8 cellular contexts compared by ENCODE assay signal in genomic region chr21:25734654-25735220, GRCh38. TPM values are rescaled to one million over a fixed set of nuclear protein-coding genes. Genes with fewer than 3 reads are reported as not detected.
A peak's percentile ranks its signal among the peaks of the same experiment; 100 is the strongest.
DNase-seq lines count a peak whose midpoint lies in the region; ATAC-seq and TF ChIP-seq lines count a peak whose summit lies in the region.

Gene ATP5PF (minus strand): TSS chr21:25734904. CDS start chr21:25729794, 5,110 bp downstream.
Gene GABPA (plus strand): TSS chr21:25734972. CDS start chr21:25741599, 6,627 bp downstream.

- peak in 1 of 4 experiments; percentile 32 for TF ChIP-seq CTCF in uterus (IDR thresholded peaks at IDR 0.05)

- under 1% methylated on average over 33 of the region's 33 CpGs for WGBS in right cardiac atrium

- H3K4me1 ChIP-seq in right cardiac atrium (ENCODE audit: control insufficient read depth, insufficient read depth, low read length) (no peaks in the 10 kb centered on the region), uterus (no peaks in the 10 kb centered on the region)

- H3K36me3 ChIP-seq in uterus, result no peaks in the 10 kb centered on the region

- intact Hi-C loops in T-helper 2 cell treated with Interferon-gamma antibody and Interleukin-4, amounts not matched to agents 100 ng/mL and 5 ng/mL, for 36 hours (cut with micrococcal nuclease), result loop anchor here (1.0 to 10.0 kb wide), 10 partner anchors 38 to 1110 kb away; partner anchors contain the start of genes ADAMTS1, APP and MRPL39
- intact Hi-C loops in right cardiac atrium (cut with DNase I), result loop anchor here in 1 of 4 donors (10.0 kb wide), 1 partner anchor 130 kb away; the partner anchor contains the start of gene MRPL39
- intact Hi-C loops in uterus (cut with DNase I; ENCODE audit: low total_unique reads), result no loop called here

- H3K27ac ChIP-seq in right cardiac atrium (ENCODE audit: low read length), result peak within 1 kb of the TSS; percentile 92
- H3K27ac ChIP-seq in uterus, result peak within 1 kb of the TSS; percentile 93 to 97

- peak; percentile 64 to 73 for TF ChIP-seq POLR2A in uterus (IDR thresholded peaks at IDR 0.05)

- ATAC-seq in GM18499 (IDR thresholded peaks at IDR 0.05; ENCODE audit: insufficient read depth, unreplicated experiment) (peak; percentile 78), HG02943 (IDR thresholded peaks at IDR 0.05; ENCODE audit: low read depth, unreplicated experiment) (peak; percentile 93), right cardiac atrium (peak; percentile 97)

- H3K27me3 ChIP-seq in right cardiac atrium (ENCODE audit: control insufficient read depth, insufficient read depth) (no peaks in the 10 kb centered on the region), uterus (no peaks in the 10 kb centered on the region)

- H3K4me3 ChIP-seq in right cardiac atrium (ENCODE audit: low read length) (peak within 1 kb of the TSS; percentile 65), uterus (peak within 1 kb of the TSS; percentile 73 to 97)

- H3K9me3 ChIP-seq in right cardiac atrium (ENCODE audit: control insufficient read depth, low read length) (no peaks in the 10 kb centered on the region), uterus (no peaks in the 10 kb centered on the region)

- DNase-seq in NCI-H187 treated with DMSO at 0.1 percent for 48 hours (lab: John Stamatoyannopoulos, UW) (peak; percentile 90), anterior cingulate cortex (lab: John Stamatoyannopoulos, UW) (peak; percentile 87 to 99 (median 95)), right cardiac atrium (peak; percentile 97 to 98 (median 98)), pulmonary artery endothelial cell (ENCODE audit: low read depth, low spot score) (peak; percentile 96), uterus (peak; percentile 96 to 97)

RNA-seq across cellular contexts. Expression of gene ATP5PF, which starts in this region (rescaled TPM):
- total RNA-seq in T-helper 2 cell treated with Interferon-gamma antibody and Interleukin-4, amounts not matched to agents 100 ng/mL and 5 ng/mL, for 36 hours, result 129 and 142 TPM in 2 replicates
- total RNA-seq in right cardiac atrium (100 to 1,000 TPM; 554 to 718 (median 650) TPM), pulmonary artery endothelial cell (54.5 and 61.1 TPM in 2 replicates), uterus (100 to 1,000 TPM in 1 of 4 donors, 10 to 100 TPM in 3; 15.9 to 108 (median 76.2) TPM)
- 2,294 TPM for polyA plus RNA-seq in right cardiac atrium

RNA-seq across cellular contexts. Expression of gene GABPA, which starts in this region (rescaled TPM):
- total RNA-seq in T-helper 2 cell treated with Interferon-gamma antibody and Interleukin-4, amounts not matched to agents 100 ng/mL and 5 ng/mL, for 36 hours, result 26.9 and 28.8 TPM in 2 replicates
- total RNA-seq in right cardiac atrium, result 10 to 100 TPM; 17.7 to 22.3 (median 20.5) TPM
- polyA plus RNA-seq in right cardiac atrium, result 9.8 TPM
- total RNA-seq in pulmonary artery endothelial cell, result 25.5 and 33.8 TPM in 2 replicates
- total RNA-seq in uterus, result 10 to 100 TPM in 3 of 4 donors, 1 to 10 TPM in 1; 8.2 to 94.4 (median 44.6) TPM

Comparison
In these comparisons a context has a peak if more than half of its experiments do, and no peak if none do; other contexts are left out.
1. Peak in every context shown above with its lines: DNase-seq, ATAC-seq, H3K4me3 ChIP-seq and H3K27ac ChIP-seq.